ENCODE assay signal across 1 cellular context in the genomic region with DNA sequence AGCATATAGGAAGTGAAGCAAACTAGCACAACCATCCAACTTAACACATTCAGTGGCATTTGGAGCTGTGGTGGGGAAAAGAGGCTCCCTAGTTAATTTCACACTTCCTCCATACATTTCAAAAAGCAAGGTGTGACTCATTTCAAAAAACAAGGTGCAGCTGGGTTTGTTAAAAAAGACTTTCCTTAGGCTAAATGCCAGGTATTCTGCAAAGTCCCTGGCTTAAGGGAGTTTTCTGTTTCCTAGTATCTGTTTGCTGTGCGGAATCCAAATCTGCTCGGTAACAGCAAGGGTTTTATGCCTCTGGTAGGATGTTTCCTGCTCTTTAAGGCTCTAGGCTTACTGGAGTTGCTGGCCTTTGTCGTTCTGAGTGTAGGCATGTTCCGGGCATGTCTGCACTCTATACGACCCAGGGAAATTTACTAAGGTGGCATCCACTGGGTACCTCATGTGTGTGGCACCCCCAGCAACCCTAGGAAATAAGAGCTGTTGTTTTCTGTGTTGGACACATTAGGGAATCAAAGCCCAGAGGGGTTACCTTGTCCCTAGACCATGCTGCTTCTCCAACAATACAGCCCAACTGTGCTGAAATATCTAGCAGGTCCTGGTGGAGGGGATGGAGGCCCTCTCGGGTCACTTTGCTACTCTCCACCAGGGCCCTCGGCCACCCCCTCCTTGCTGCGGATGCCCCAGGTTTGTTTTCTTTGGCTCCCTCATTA.
TF ChIP-seq lines count a peak whose summit lies in the region.

No MANE protein-coding gene starts in this region.

TF ChIP-seq in WTC11, 78 proteins besides CTCF, POLR2A, EP300 and RAD21 (continued from another document):
- no peak for TF ChIP-seq ZNF512 (CRISPR knock-in tag; IDR thresholded peaks at IDR 0.05; ENCODE audit: borderline replicate concordance)
